ENCODE assay signal across 7 cellular contexts in genomic region chr10:89611282-89611681, GRCh38.
"Had no signal": no experiment of that assay in that cellular context is flagged by ENCODE, and none has a peak within 500 bp of the region (broad histone marks: within the 10 kb centered on the region; RNA-seq: fewer than 3 reads in every experiment).

No MANE protein-coding gene starts in this region.

- DNase-seq: GDM1, GF-D8 had no signal

- FAIRE-seq: G401.6, GM12878, GM12892, GM18507, GM19239 had no signal

- ATAC-seq: GM12878 had no signal

- H3K4me3 ChIP-seq: GM12878 had no signal
